Comparison of ENCODE assay signal across 9 cellular contexts in genomic region chr5:141330299-141331080, GRCh38. TPM values are rescaled to one million over a fixed set of nuclear protein-coding genes. Genes with fewer than 3 reads are reported as not detected.
DNase-seq lines count a peak whose midpoint lies in the region; ATAC-seq and TF ChIP-seq lines count a peak whose summit lies in the region.
"Had no signal": no experiment of that assay in that cellular context is flagged by ENCODE, and none has a peak within 500 bp of the region (broad histone marks: within the 10 kb centered on the region; RNA-seq: fewer than 3 reads in every experiment).

Gene PCDHGA1, plus strand, starts transcription at chr5:141330514.

- peaks cover 71% of the 10 kb centered on the region for H3K27me3 ChIP-seq in ACC112 (ENCODE audit: insufficient read depth, low read length)
- no peaks in the 10 kb centered on the region for H3K27me3 ChIP-seq in body of pancreas
- no peaks in the 10 kb centered on the region for H3K27me3 ChIP-seq in neuronal stem cell (ENCODE audit: control insufficient read depth in 3 of 3, insufficient read depth in 3 of 3, low read depth in 1 of 3, low read length in 3 of 3)

- TF ChIP-seq POLR2A in body of pancreas (IDR thresholded peaks at IDR 0.05) = no peak

- H4K91ac ChIP-seq in neuronal stem cell (ENCODE audit: low read depth, low read length, poor library complexity) = no peak within 1 kb of the TSS

- no peak within 1 kb of the TSS for H3K9ac ChIP-seq in neuronal stem cell (ENCODE audit: low read depth, low read length, poor library complexity)

- no peak within 1 kb of the TSS for H2AK5ac ChIP-seq in neuronal stem cell (ENCODE audit: low read depth, low read length)

- H2AFZ ChIP-seq in ACC112 (ENCODE audit: low read length, unreplicated experiment) = peak within 1 kb of the TSS; percentile 97
- H2AFZ ChIP-seq in neuronal stem cell (ENCODE audit: low read length) = peak within 1 kb of the TSS; percentile 70

- peaks cover 5% of the 10 kb centered on the region for H3K4me1 ChIP-seq in ACC112 (ENCODE audit: control insufficient read depth, insufficient read depth, low read length, unreplicated experiment)
- no peaks in the 10 kb centered on the region for H3K4me1 ChIP-seq in body of pancreas
- H3K4me1 ChIP-seq in neuronal stem cell (ENCODE audit: control insufficient read depth in 2 of 2, insufficient read depth in 1 of 2, low read depth in 1 of 2, low read length in 2 of 2) = no peaks in the 10 kb centered on the region

- no peak within 1 kb of the TSS for H2BK15ac ChIP-seq in neuronal stem cell (ENCODE audit: low read length)

- intact Hi-C loops in body of pancreas (cut with DNase I) = no loop called here

- H4K8ac ChIP-seq in neuronal stem cell (ENCODE audit: low read depth, low read length) = no peak within 1 kb of the TSS

- H2BK12ac ChIP-seq in neuronal stem cell (ENCODE audit: low read length) = no peak within 1 kb of the TSS

- no peaks in the 10 kb centered on the region for H3K79me2 ChIP-seq in ACC112 (ENCODE audit: control insufficient read depth, insufficient read depth, low read length, unreplicated experiment)

- H3K27ac ChIP-seq in ACC112 (ENCODE audit: low read depth, low read length) (no peak within 1 kb of the TSS), body of pancreas (no peak within 1 kb of the TSS), neuronal stem cell (replicated peaks; ENCODE audit: low read length) (no peak within 1 kb of the TSS)
- H3K27ac ChIP-seq: epithelial cell of prostate had no signal

- peak; percentile 50 for ATAC-seq in body of pancreas
- no peak for ATAC-seq in GM21390 (IDR thresholded peaks at IDR 0.05; ENCODE audit: unreplicated experiment)

- no peak within 1 kb of the TSS for H3K23ac ChIP-seq in neuronal stem cell (ENCODE audit: low read depth, low read length, poor library complexity)

- no peaks in the 10 kb centered on the region for H3K79me1 ChIP-seq in neuronal stem cell (ENCODE audit: low read depth, low read length)

- H3K4me2 ChIP-seq in neuronal stem cell (ENCODE audit: insufficient read depth, low read length, poor library complexity, severe bottlenecking) = no peak within 1 kb of the TSS

- H3K36me3 ChIP-seq in ACC112 (ENCODE audit: insufficient read depth, low read length) = no peaks in the 10 kb centered on the region
- no peaks in the 10 kb centered on the region for H3K36me3 ChIP-seq in body of pancreas (replicated peaks in 1 of 2; ENCODE audit: insufficient read depth in 1 of 2, low read depth in 2 of 2)
- peaks cover 0 to 2% of the 10 kb centered on the region in 2 donors for H3K36me3 ChIP-seq in neuronal stem cell (replicated peaks in 1 of 2; ENCODE audit: control insufficient read depth in 2 of 2, insufficient read depth in 2 of 2, low read length in 2 of 2)

- H3K18ac ChIP-seq in neuronal stem cell (ENCODE audit: low read length) = no peak within 1 kb of the TSS

- no peak within 1 kb of the TSS for H3K14ac ChIP-seq in neuronal stem cell (ENCODE audit: low read length)

- no peak within 1 kb of the TSS for H2BK5ac ChIP-seq in neuronal stem cell (ENCODE audit: low read length)

- DNase-seq in NCI-H1694 (lab: John Stamatoyannopoulos, UW) = peak; percentile 34
- peak in 2 of 4 donors; percentile 31 to 48 for DNase-seq in body of pancreas
- DNase-seq in neuronal stem cell (ENCODE audit: low spot score) = no peak
- DNase-seq in OCI-M2 (lab: John Stamatoyannopoulos, UW; ENCODE audit: unreplicated experiment) = no peak
- DNase-seq in NCI-H1417 treated with DMSO at 0.1 percent for 48 hours (lab: John Stamatoyannopoulos, UW) = no peak

- H3K9me3 ChIP-seq in body of pancreas (peaks cover 0 to 32% (median 0%) of the 10 kb centered on the region in 3 donors), neuronal stem cell (replicated peaks in 1 of 2; ENCODE audit: control insufficient read depth in 2 of 2, insufficient read depth in 1 of 2, low read depth in 1 of 2, low read length in 2 of 2) (peaks cover 26 to 31% of the 10 kb centered on the region in 2 donors)

- H3K4me3 ChIP-seq in ACC112 (ENCODE audit: low read depth, low read length) (peak within 1 kb of the TSS; percentile 77), body of pancreas (no peak within 1 kb of the TSS), neuronal stem cell (ENCODE audit: low read length in 2 of 2) (peak within 1 kb of the TSS in 1 of 2 donors; percentile 2)

- no peak within 1 kb of the TSS for H3K4ac ChIP-seq in neuronal stem cell (ENCODE audit: low read length)

- 16 to 21% methylated on average over 20 to 21 of the region's 21 CpGs for WGBS in body of pancreas, 2 donors
- no CpG with 5 or more reads among the region's 21 CpGs for WGBS in neuronal stem cell (ENCODE audit: extremely low coverage in 2 of 2, insufficient read length in 2 of 2, insufficient replicate concordance in 1 of 2), 2 donors

- H2BK120ac ChIP-seq in neuronal stem cell (ENCODE audit: low read depth, low read length) = no peak within 1 kb of the TSS

- TF ChIP-seq CTCF in GM12872 (IDR thresholded peaks at IDR 0.05; ENCODE audit: insufficient read depth, low read depth, low read length) = peak; percentile 68
- peak in 4 of 7 experiments; percentile 9 to 41 (median 24) for TF ChIP-seq CTCF in body of pancreas (IDR thresholded peaks at IDR 0.05)

RNA-seq across cellular contexts. Expression of gene PCDHGA1, which starts in this region (rescaled TPM):
- under 1 TPM; 0.33 to 0.78 TPM for total RNA-seq in body of pancreas
- 0.50 TPM for polyA plus RNA-seq in neuronal stem cell (2013, experiment 1 of 2)
- 0.64 TPM for polyA plus RNA-seq in neuronal stem cell (2013, experiment 2 of 2)

Comparison
In these comparisons a context has a peak if more than half of its experiments do, and no peak if none do; other contexts are left out.
1. Peak in ATAC-seq in body of pancreas; RNA of the gene not detected or under 1 TPM.